ENCODE assay signal across 1 cellular context in genomic region chr7:121395961-121396757, GRCh38.
TF ChIP-seq lines count a peak whose summit lies in the region.

FAM3C (minus strand) TSS chr7:121396308; CDS start chr7:121382969, 13,339 bp downstream.

TF ChIP-seq in WTC11, 78 proteins besides CTCF, POLR2A, EP300 and RAD21 (continued from another document):
- TF ChIP-seq E2F5 (CRISPR knock-in tag; IDR thresholded peaks at IDR 0.05) (0 out of 2 replicates have a peak, but pooled peaks have one; percentile 68), ZNF281 (CRISPR knock-in tag; IDR thresholded peaks at IDR 0.05) (no peak), ZNF416 (CRISPR knock-in tag; IDR thresholded peaks at IDR 0.05) (no peak), NR3C1 (CRISPR knock-in tag; conservative IDR thresholded peaks at IDR 0.05; ENCODE audit: low read depth) (no peak), ZNF263 (CRISPR knock-in tag; IDR thresholded peaks at IDR 0.05; ENCODE audit: low read depth) (0 out of 2 replicates have a peak, but pooled peaks have one; percentile 40), ATF3 (CRISPR knock-in tag; conservative IDR thresholded peaks at IDR 0.05) (no peak), ERG (CRISPR knock-in tag; IDR thresholded peaks at IDR 0.05) (peak; percentile 80; the same call in 1 of the 2 replicates), RELA (CRISPR knock-in tag; IDR thresholded peaks at IDR 0.05; ENCODE audit: borderline replicate concordance) (peak; percentile 14; the same call in 1 of the 2 replicates), TEAD1 (CRISPR knock-in tag; IDR thresholded peaks at IDR 0.05) (peak; percentile 87), HMGA2 (CRISPR knock-in tag; IDR thresholded peaks at IDR 0.05) (no peak), NFATC4 (CRISPR knock-in tag; IDR thresholded peaks at IDR 0.05) (no peak), ZNF121 (CRISPR knock-in tag; IDR thresholded peaks at IDR 0.05) (no peak), FOXK1 (CRISPR knock-in tag; IDR thresholded peaks at IDR 0.05) (peak; percentile 71; the same call in 1 of the 2 replicates), E2F1 (CRISPR knock-in tag; IDR thresholded peaks at IDR 0.05) (0 out of 2 replicates have a peak, but pooled peaks have one; percentile 6), ZBTB21 (CRISPR knock-in tag; IDR thresholded peaks at IDR 0.05; ENCODE audit: borderline replicate concordance) (no peak), MXD4 (CRISPR knock-in tag; IDR thresholded peaks at IDR 0.05; ENCODE audit: borderline replicate concordance) (no peak), KAT7 (CRISPR knock-in tag; IDR thresholded peaks at IDR 0.05; ENCODE audit: borderline replicate concordance) (peak; percentile 95; the same call in 1 of the 2 replicates), NR1H2 (CRISPR knock-in tag; IDR thresholded peaks at IDR 0.05) (no peak), PRRX2 (CRISPR knock-in tag; IDR thresholded peaks at IDR 0.05) (0 out of 2 replicates have a peak, but pooled peaks have one; percentile 70), MAX (CRISPR knock-in tag; IDR thresholded peaks at IDR 0.05) (peak; percentile 84), OVOL2 (CRISPR knock-in tag; IDR thresholded peaks at IDR 0.05; ENCODE audit: borderline replicate concordance) (no peak; the same call in 1 of the 2 replicates), ZNF396 (CRISPR knock-in tag; IDR thresholded peaks at IDR 0.05; ENCODE audit: borderline replicate concordance) (no peak), ZNF671 (CRISPR knock-in tag; IDR thresholded peaks at IDR 0.05) (no peak; the same call in 1 of the 2 replicates), NR2C2 (CRISPR knock-in tag; IDR thresholded peaks at IDR 0.05) (no peak), ATF1 (CRISPR knock-in tag; IDR thresholded peaks at IDR 0.05) (no peak), GRHL2 (CRISPR knock-in tag; IDR thresholded peaks at IDR 0.05; ENCODE audit: insufficient replicate concordance, severe bottlenecking) (no peak), NFYB (CRISPR knock-in tag; conservative IDR thresholded peaks at IDR 0.05; ENCODE audit: low read depth) (0 out of 2 replicates have a peak, but pooled peaks have one; percentile 50), CREM (CRISPR knock-in tag; IDR thresholded peaks at IDR 0.05) (no peak; the same call in 1 of the 2 replicates)
- TF ChIP-seq, protein P1, sequence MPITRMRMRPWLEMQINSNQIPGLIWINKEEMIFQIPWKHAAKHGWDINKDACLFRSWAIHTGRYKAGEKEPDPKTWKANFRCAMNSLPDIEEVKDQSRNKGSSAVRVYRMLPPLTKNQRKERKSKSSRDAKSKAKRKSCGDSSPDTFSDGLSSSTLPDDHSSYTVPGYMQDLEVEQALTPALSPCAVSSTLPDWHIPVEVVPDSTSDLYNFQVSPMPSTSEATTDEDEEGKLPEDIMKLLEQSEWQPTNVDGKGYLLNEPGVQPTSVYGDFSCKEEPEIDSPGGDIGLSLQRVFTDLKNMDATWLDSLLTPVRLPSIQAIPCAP (CRISPR knock-in tag; IDR thresholded peaks at IDR 0.05): no peak; the same call in 1 of the 2 replicates
- TF ChIP-seq, protein P2, sequence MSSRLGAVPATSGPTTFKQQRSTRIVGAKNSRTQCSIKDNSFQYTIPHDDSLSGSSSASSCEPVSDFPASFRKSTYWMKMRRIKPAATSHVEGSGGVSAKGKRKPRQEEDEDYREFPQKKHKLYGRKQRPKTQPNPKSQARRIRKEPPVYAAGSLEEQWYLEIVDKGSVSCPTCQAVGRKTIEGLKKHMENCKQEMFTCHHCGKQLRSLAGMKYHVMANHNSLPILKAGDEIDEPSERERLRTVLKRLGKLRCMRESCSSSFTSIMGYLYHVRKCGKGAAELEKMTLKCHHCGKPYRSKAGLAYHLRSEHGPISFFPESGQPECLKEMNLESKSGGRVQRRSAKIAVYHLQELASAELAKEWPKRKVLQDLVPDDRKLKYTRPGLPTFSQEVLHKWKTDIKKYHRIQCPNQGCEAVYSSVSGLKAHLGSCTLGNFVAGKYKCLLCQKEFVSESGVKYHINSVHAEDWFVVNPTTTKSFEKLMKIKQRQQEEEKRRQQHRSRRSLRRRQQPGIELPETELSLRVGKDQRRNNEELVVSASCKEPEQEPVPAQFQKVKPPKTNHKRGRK (CRISPR knock-in tag; IDR thresholded peaks at IDR 0.05; ENCODE audit: borderline replicate concordance): no peak
- TF ChIP-seq, protein P3, sequence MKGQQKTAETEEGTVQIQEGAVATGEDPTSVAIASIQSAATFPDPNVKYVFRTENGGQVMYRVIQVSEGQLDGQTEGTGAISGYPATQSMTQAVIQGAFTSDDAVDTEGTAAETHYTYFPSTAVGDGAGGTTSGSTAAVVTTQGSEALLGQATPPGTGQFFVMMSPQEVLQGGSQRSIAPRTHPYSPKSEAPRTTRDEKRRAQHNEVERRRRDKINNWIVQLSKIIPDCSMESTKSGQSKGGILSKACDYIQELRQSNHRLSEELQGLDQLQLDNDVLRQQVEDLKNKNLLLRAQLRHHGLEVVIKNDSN (CRISPR knock-in tag; IDR thresholded peaks at IDR 0.05): peak; percentile 65
- TF ChIP-seq, protein P4, sequence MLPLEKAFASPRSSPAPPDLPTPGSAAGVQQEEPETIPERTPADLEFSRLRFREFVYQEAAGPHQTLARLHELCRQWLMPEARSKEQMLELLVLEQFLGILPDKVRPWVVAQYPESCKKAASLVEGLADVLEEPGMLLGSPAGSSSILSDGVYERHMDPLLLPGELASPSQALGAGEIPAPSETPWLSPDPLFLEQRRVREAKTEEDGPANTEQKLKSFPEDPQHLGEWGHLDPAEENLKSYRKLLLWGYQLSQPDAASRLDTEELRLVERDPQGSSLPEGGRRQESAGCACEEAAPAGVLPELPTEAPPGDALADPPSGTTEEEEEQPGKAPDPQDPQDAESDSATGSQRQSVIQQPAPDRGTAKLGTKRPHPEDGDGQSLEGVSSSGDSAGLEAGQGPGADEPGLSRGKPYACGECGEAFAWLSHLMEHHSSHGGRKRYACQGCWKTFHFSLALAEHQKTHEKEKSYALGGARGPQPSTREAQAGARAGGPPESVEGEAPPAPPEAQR (CRISPR knock-in tag; IDR thresholded peaks at IDR 0.05): no peak
- TF ChIP-seq, protein P5, sequence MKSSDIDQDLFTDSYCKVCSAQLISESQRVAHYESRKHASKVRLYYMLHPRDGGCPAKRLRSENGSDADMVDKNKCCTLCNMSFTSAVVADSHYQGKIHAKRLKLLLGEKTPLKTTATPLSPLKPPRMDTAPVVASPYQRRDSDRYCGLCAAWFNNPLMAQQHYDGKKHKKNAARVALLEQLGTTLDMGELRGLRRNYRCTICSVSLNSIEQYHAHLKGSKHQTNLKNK (CRISPR knock-in tag; IDR thresholded peaks at IDR 0.05): no peak
TF ChIP-seq in WTC11: peak in this region for 28.
